1 cellular context compared by ENCODE assay signal in genomic region chr1:230978491-230979388, GRCh38.
TF ChIP-seq lines count a peak whose summit lies in the region.

Gene ARV1 (plus strand): TSS chr1:230979094. CDS start chr1:230979106, 12 bp downstream.
Gene TTC13 (minus strand): TSS chr1:230978861. CDS start chr1:230978830, 31 bp downstream.

TF ChIP-seq in IMR-90, 13 proteins besides CTCF, POLR2A, EP300 and RAD21 (continued from another document):
- TF ChIP-seq ELK1 (IDR thresholded peaks at IDR 0.05; ENCODE audit: borderline replicate concordance, low read depth, low read length) (0 out of 2 replicates have a peak, but pooled peaks have one; percentile 48), NFE2L2 (IDR thresholded peaks at IDR 0.05; ENCODE audit: low read depth, low read length) (no peak), MAFK (IDR thresholded peaks at IDR 0.05; ENCODE audit: low read depth, low read length) (no peak), RCOR1 (IDR thresholded peaks at IDR 0.05; ENCODE audit: insufficient replicate concordance, low read length) (peak; percentile 89), FOS (IDR thresholded peaks at IDR 0.05; ENCODE audit: low read depth, low read length) (no peak), MAZ (IDR thresholded peaks at IDR 0.05; ENCODE audit: borderline replicate concordance, low read depth, low read length) (peak; percentile 69; the same call in 1 of the 2 replicates)
